Comparison of ENCODE assay signal across 13 cellular contexts in the genomic region with DNA sequence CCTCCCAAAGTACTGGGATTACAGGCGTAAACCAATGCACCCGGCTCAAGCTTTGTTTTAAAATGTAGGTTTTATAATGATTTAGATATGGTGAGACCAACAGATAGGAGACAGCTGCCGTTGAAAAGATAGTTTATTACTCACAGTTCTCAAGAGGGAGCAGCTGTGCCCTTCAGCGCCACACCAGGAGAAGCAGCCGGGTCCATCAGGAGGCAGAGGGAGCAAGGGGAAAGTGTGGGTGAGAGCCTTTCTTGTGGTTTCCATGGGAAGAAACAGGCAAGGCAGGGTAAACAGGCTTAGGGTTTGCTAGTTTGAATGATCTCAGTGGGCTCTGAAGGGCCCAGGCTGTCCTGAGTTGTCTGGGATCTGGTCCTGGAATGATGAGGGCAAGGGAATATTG.
A peak's percentile ranks its signal among the peaks of the same experiment; 100 is the strongest.
DNase-seq lines count a peak whose midpoint lies in the region; ATAC-seq lines count a peak whose summit lies in the region.
"Had no signal": no experiment of that assay in that cellular context is flagged by ENCODE, and none has a peak within 500 bp of the region (broad histone marks: within the 10 kb centered on the region; RNA-seq: fewer than 3 reads in every experiment).

No MANE protein-coding gene starts in this region.

- no peak overlapping the region for H3K4ac ChIP-seq in trophoblast cell (ENCODE audit: low read depth, low read length)

- H3K27me3 ChIP-seq in SJCRH30 (peaks cover 10% of the 10 kb centered on the region; the same call in 1 of the 2 replicates), trophoblast cell (ENCODE audit: insufficient read depth, low read length) (no peaks in the 10 kb centered on the region)

- no peak overlapping the region for H2BK12ac ChIP-seq in trophoblast cell (ENCODE audit: low read length)

- H3K36me3 ChIP-seq in SJCRH30 (no peaks in the 10 kb centered on the region), trophoblast cell (ENCODE audit: control insufficient read depth in 1 of 2, insufficient read depth in 2 of 2, low read length in 2 of 2) (no peaks in the 10 kb centered on the region)

- ATAC-seq in GM18517 (IDR thresholded peaks at IDR 0.05; ENCODE audit: unreplicated experiment): no peak
- ATAC-seq in HG03135 (IDR thresholded peaks at IDR 0.05; ENCODE audit: unreplicated experiment): no peak
- ATAC-seq: CD8-positive, alpha-beta T cell had no signal

- DNase-seq in DMS 273 (lab: John Stamatoyannopoulos, UW; ENCODE audit: unreplicated experiment) (peak; percentile 9), DMS 273 treated with DMSO at 0.1 percent for 48 hours (lab: John Stamatoyannopoulos, UW) (no peak), LHCN-M2 (ENCODE audit: low read depth) (peak; percentile 71), SJCRH30 (peak; percentile 49), trophoblast cell (no peak)
- DNase-seq: CD8-positive, alpha-beta T cell; COR-L47; DMS79; GOT3; H9 had no signal

- no peak overlapping the region for H3K4me3 ChIP-seq in SJCRH30
- no peak overlapping the region for H3K4me3 ChIP-seq in trophoblast cell (ENCODE audit: low read depth, low read length)

- H4K91ac ChIP-seq in trophoblast cell (ENCODE audit: low read depth, low read length): no peak overlapping the region

- no peak overlapping the region for H3K18ac ChIP-seq in trophoblast cell (ENCODE audit: low read length)

- no peak overlapping the region for H2AFZ ChIP-seq in trophoblast cell (ENCODE audit: insufficient read depth, low read length, poor library complexity)

- no peak overlapping the region for H4K8ac ChIP-seq in trophoblast cell (ENCODE audit: low read depth, low read length)

- H3K14ac ChIP-seq in trophoblast cell (ENCODE audit: low read length): no peak overlapping the region

- no peak overlapping the region for H3K4me2 ChIP-seq in trophoblast cell (ENCODE audit: low read length)

- H3K79me2 ChIP-seq in trophoblast cell (ENCODE audit: control insufficient read depth, insufficient read depth, low read length, poor library complexity): no peaks in the 10 kb centered on the region

- H3K4me1 ChIP-seq in SJCRH30: no peaks in the 10 kb centered on the region; the same call in 1 of the 2 replicates
- no peaks in the 10 kb centered on the region for H3K4me1 ChIP-seq in trophoblast cell (ENCODE audit: control insufficient read depth in 1 of 2, insufficient read depth in 2 of 2, low read length in 2 of 2)

- H3K9ac ChIP-seq in trophoblast cell (ENCODE audit: low read length): peak overlapping the region; percentile 56

- H3K23ac ChIP-seq in trophoblast cell (ENCODE audit: low read length): no peak overlapping the region

- no peak overlapping the region for H2BK120ac ChIP-seq in trophoblast cell (ENCODE audit: insufficient read depth, low read length, poor library complexity)

- H3K79me1 ChIP-seq in trophoblast cell (ENCODE audit: low read length): no peaks in the 10 kb centered on the region

- WGBS in trophoblast cell (ENCODE audit: extremely low coverage, insufficient coverage, insufficient read length): no CpG with 5 or more reads among the region's 5 CpGs

- no peak overlapping the region for H3K27ac ChIP-seq in SJCRH30
- no peak overlapping the region for H3K27ac ChIP-seq in trophoblast cell (ENCODE audit: low read depth, low read length)
- H3K27ac ChIP-seq: 22Rv1 had no signal

- no peak overlapping the region for H2BK5ac ChIP-seq in trophoblast cell (ENCODE audit: low read depth, low read length, poor library complexity)

- no peak overlapping the region for H4K12ac ChIP-seq in trophoblast cell (ENCODE audit: low read depth, low read length)

- H2AK5ac ChIP-seq in trophoblast cell (ENCODE audit: low read length): no peak overlapping the region

- H3K9me3 ChIP-seq in SJCRH30 (replicated peaks) (no peaks in the 10 kb centered on the region), trophoblast cell (ENCODE audit: insufficient read depth, low read depth, low read length) (no peaks in the 10 kb centered on the region)

Comparison
In these comparisons a context has a peak if more than half of its experiments do, and no peak if none do; other contexts are left out.
1. DNase-seq: peak in DMS 273 (single experiment), LHCN-M2 (single experiment) and SJCRH30 (2 of 2); none in DMS 273 treated with DMSO at 0.1 percent for 48 hours (single experiment) and trophoblast cell (0 of 2).